3 cellular contexts compared by ENCODE assay signal in genomic region chr1:71434240-71434639, GRCh38.
"Had no signal": no experiment of that assay in that cellular context is flagged by ENCODE, and none has a peak within 500 bp of the region (broad histone marks: within the 10 kb centered on the region; RNA-seq: fewer than 3 reads in every experiment).

No MANE protein-coding gene starts in this region.

- DNase-seq: GDM1, GF-D8 had no signal

- ATAC-seq: GM12878 had no signal

- H3K4me3 ChIP-seq: GM12878 had no signal
